29 cellular contexts compared by ENCODE assay signal in genomic region chr19:28314771-28315170, GRCh38.
"Had no signal": no experiment of that assay in that cellular context is flagged by ENCODE, and none has a peak within 500 bp of the region (broad histone marks: within the 10 kb centered on the region; RNA-seq: fewer than 3 reads in every experiment).

No MANE protein-coding gene starts in this region.

- DNase-seq: dermis blood vessel endothelial cell; effector memory CD4-positive, alpha-beta T cell; foreskin keratinocyte; heart left ventricle; kidney; left cardiac atrium; left lung; mesenchymal stem cell; midbrain; naive thymus-derived CD4-positive, alpha-beta T cell; nucleus accumbens; posterior cingulate gyrus; psoas muscle; right lobe of liver; stimulated activated CD4-positive, alpha-beta T cell treated with anti-CD3 and anti-CD28 coated beads, Interleukin-12 subunit alpha, Interleukin-12 subunit beta, amount 100 ng/mL, for 4 hours; stimulated activated CD4-positive, alpha-beta T cell treated with anti-CD3 and anti-CD28 coated beads, Interleukin-1b, Interleukin-23, amount 100 ng/mL, for 48 hours; stimulated activated CD4-positive, alpha-beta T cell treated with anti-CD3 and anti-CD28 coated beads, Interleukin-4, amount 100 ng/mL, for 1 hour; stimulated activated CD8-positive, alpha-beta memory T cell treated with anti-CD3 and anti-CD28 coated beads, Interleukin-4, amount 100 ng/mL, for 48 hours; stimulated activated naive CD4-positive, alpha-beta T cell; stimulated activated naive CD8-positive, alpha-beta T cell treated with anti-CD3 and anti-CD28 coated beads, Interleukin-15, amount 100 ng/mL, for 72 hours; transverse colon had no signal

- H3K4me3 ChIP-seq: coronary artery, esophagus muscularis mucosa, gastroesophageal sphincter, hepatocyte, left lung, psoas muscle, right lobe of liver, smooth muscle cell, suprapubic skin, transverse colon had no signal

- H3K4me1 ChIP-seq: esophagus muscularis mucosa, foreskin keratinocyte, gastroesophageal sphincter, left lung, psoas muscle, right lobe of liver, suprapubic skin, transverse colon had no signal

- H2AFZ ChIP-seq: hepatocyte had no signal

- H3K4me3 Mint-ChIP-seq: naive thymus-derived CD4-positive, alpha-beta T cell; nephron; stimulated activated naive CD8-positive, alpha-beta T cell treated with anti-CD3 and anti-CD28 coated beads, Interleukin-15, amount 100 ng/mL, for 72 hours had no signal

- H3K27me3 ChIP-seq: foreskin keratinocyte, hepatocyte, left lung, right lobe of liver, suprapubic skin, transverse colon had no signal

- H3K79me2 ChIP-seq: hepatocyte had no signal

- H3K27ac Mint-ChIP-seq: naive thymus-derived CD4-positive, alpha-beta T cell had no signal

- H3K27ac ChIP-seq: coronary artery, esophagus muscularis mucosa, foreskin keratinocyte, gastroesophageal sphincter, hepatocyte, left lung, psoas muscle, right lobe of liver, suprapubic skin, transverse colon had no signal

- H3K36me3 ChIP-seq: esophagus muscularis mucosa, gastroesophageal sphincter, heart left ventricle, left lung, right lobe of liver, suprapubic skin, transverse colon had no signal

- ATAC-seq: foreskin keratinocyte; gastroesophageal sphincter; left lung; naive thymus-derived CD4-positive, alpha-beta T cell; psoas muscle; right lobe of liver; stimulated activated naive CD8-positive, alpha-beta T cell treated with anti-CD3 and anti-CD28 coated beads, Interleukin-15, amount 100 ng/mL, for 72 hours had no signal

- H3K4me1 Mint-ChIP-seq: naive thymus-derived CD4-positive, alpha-beta T cell; stimulated activated naive CD8-positive, alpha-beta T cell treated with anti-CD3 and anti-CD28 coated beads, Interleukin-15, amount 100 ng/mL, for 72 hours had no signal

- H3K4me2 ChIP-seq: hepatocyte, smooth muscle cell had no signal

- H3K27me3 Mint-ChIP-seq: stimulated activated naive CD8-positive, alpha-beta T cell treated with anti-CD3 and anti-CD28 coated beads, Interleukin-15, amount 100 ng/mL, for 72 hours had no signal

- H3K9me3 ChIP-seq: esophagus muscularis mucosa, gastroesophageal sphincter, heart left ventricle, left lung, psoas muscle, right lobe of liver, suprapubic skin, transverse colon had no signal

- FAIRE-seq: endothelial cell of umbilical vein, kidney had no signal

- H3K9me3 Mint-ChIP-seq: nephron; stimulated activated naive CD8-positive, alpha-beta T cell treated with anti-CD3 and anti-CD28 coated beads, Interleukin-15, amount 100 ng/mL, for 72 hours had no signal
